Comparison of ENCODE assay signal across 9 cellular contexts in the genomic region with DNA sequence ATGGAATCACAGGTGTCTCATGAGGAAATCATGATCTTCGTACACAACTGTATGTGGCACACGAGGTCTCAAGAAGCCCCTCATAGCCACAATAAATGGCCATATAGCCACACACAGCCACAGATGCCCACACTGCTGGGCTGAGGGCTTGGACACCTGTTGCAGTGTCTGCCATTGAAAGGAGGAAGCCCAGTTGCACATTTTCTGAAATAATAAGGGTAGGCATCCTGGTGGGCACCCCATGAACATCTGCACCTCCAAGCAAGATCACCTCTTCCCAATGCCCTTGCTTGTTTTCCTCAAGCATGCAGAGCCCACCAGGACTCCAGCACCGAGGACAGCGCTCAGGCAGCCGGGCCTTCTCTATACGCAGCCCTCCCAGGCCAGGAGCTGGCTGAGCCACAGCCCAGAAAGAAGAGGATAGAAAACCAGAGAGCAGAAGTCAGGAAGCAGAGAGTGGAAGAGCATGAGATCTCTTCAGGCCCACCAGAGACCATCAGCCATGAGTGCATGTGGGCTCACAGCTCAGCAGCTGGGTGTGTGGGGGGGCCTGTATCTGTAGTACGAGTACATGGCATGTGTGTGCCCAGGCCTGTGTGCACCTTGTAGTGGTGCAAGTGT. TPM values are rescaled to one million over a fixed set of nuclear protein-coding genes. Genes with fewer than 3 reads are reported as not detected.
DNase-seq lines count a peak whose midpoint lies in the region; ATAC-seq and TF ChIP-seq lines count a peak whose summit lies in the region.
"Had no signal": no experiment of that assay in that cellular context is flagged by ENCODE, and none has a peak within 500 bp of the region (broad histone marks: within the 10 kb centered on the region; RNA-seq: fewer than 3 reads in every experiment).

No MANE protein-coding gene starts in this region.

- no peaks in the 10 kb centered on the region for H3K36me3 ChIP-seq in lower lobe of right lung

- H3K27ac ChIP-seq in caudate nucleus (ENCODE audit: low read depth, low read length) = peak overlapping the region; percentile 27
- H3K27ac ChIP-seq in lower lobe of right lung = no peak overlapping the region
- H3K27ac ChIP-seq: epithelial cell of prostate had no signal

- DNase-seq in EH (ENCODE audit: low read depth) = peak; percentile 74
- DNase-seq in caudate nucleus (lab: John Stamatoyannopoulos, UW) = peak in 3 of 61 donors; percentile 12 to 32 (median 14)
- DNase-seq in lower lobe of right lung = peak; percentile 51

- peaks cover 10% of the 10 kb centered on the region for H3K4me1 ChIP-seq in lower lobe of right lung

- no peak for TF ChIP-seq CTCF in lower lobe of right lung (IDR thresholded peaks at IDR 0.05)

- intact Hi-C loops in lower lobe of right lung (cut with DNase I) = no loop called here

- H3K4me3 ChIP-seq in lower lobe of right lung = no peak overlapping the region

- H3K9me3 ChIP-seq in lower lobe of right lung = no peaks in the 10 kb centered on the region

- ATAC-seq in lower lobe of right lung (peak in 1 of 2 donors; percentile 41), GM18502 (IDR thresholded peaks at IDR 0.05; ENCODE audit: poor library complexity, unreplicated experiment) (no peak), HG03520 (IDR thresholded peaks at IDR 0.05; ENCODE audit: unreplicated experiment) (no peak), HG02763 (IDR thresholded peaks at IDR 0.05; ENCODE audit: unreplicated experiment) (no peak), HG02938 (IDR thresholded peaks at IDR 0.05; ENCODE audit: unreplicated experiment) (no peak)

- H3K27me3 ChIP-seq in lower lobe of right lung (ENCODE audit: low read depth) = peaks cover 37% of the 10 kb centered on the region

TF ChIP-seq in PFSK-1, 5 proteins besides CTCF, POLR2A, EP300 and RAD21:
- TF ChIP-seq, protein P1, sequence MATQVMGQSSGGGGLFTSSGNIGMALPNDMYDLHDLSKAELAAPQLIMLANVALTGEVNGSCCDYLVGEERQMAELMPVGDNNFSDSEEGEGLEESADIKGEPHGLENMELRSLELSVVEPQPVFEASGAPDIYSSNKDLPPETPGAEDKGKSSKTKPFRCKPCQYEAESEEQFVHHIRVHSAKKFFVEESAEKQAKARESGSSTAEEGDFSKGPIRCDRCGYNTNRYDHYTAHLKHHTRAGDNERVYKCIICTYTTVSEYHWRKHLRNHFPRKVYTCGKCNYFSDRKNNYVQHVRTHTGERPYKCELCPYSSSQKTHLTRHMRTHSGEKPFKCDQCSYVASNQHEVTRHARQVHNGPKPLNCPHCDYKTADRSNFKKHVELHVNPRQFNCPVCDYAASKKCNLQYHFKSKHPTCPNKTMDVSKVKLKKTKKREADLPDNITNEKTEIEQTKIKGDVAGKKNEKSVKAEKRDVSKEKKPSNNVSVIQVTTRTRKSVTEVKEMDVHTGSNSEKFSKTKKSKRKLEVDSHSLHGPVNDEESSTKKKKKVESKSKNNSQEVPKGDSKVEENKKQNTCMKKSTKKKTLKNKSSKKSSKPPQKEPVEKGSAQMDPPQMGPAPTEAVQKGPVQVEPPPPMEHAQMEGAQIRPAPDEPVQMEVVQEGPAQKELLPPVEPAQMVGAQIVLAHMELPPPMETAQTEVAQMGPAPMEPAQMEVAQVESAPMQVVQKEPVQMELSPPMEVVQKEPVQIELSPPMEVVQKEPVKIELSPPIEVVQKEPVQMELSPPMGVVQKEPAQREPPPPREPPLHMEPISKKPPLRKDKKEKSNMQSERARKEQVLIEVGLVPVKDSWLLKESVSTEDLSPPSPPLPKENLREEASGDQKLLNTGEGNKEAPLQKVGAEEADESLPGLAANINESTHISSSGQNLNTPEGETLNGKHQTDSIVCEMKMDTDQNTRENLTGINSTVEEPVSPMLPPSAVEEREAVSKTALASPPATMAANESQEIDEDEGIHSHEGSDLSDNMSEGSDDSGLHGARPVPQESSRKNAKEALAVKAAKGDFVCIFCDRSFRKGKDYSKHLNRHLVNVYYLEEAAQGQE (IDR thresholded peaks at IDR 0.05; ENCODE audit: insufficient read depth in 1 of 2, low read depth in 2 of 2, low read length in 2 of 2) = peak; percentile 94 to 96
- TF ChIP-seq POLR2AphosphoS5 (IDR thresholded peaks at IDR 0.05; ENCODE audit: low read depth, low read length) (no peak), TAF1 (IDR thresholded peaks at IDR 0.05; ENCODE audit: borderline replicate concordance, insufficient read depth, low read length) (no peak), FOXP2 (optimal IDR thresholded peaks at IDR 0.05; ENCODE audit: borderline replicate concordance, extremely low read depth, extremely low read length, insufficient read depth) (no peak), SIN3A (IDR thresholded peaks at IDR 0.05; ENCODE audit: borderline replicate concordance, insufficient read depth, low read length) (0 out of 2 replicates have a peak, but pooled peaks have one; percentile 50)

RNA-seq across cellular contexts. Expression of a gene that starts 1.0 kb away (rescaled TPM):
- not detected for polyA plus RNA-seq in PFSK-1 (2012; ENCODE audit: insufficient read length, low read depth)
- 0.59 TPM for total RNA-seq in lower lobe of right lung

RNA-seq across cellular contexts. Expression of a gene that starts 48.0 kb away (rescaled TPM):
- polyA plus RNA-seq in PFSK-1 (2012; ENCODE audit: insufficient read length, low read depth) = not detected
- total RNA-seq in lower lobe of right lung = not detected
